1 cellular context compared by ENCODE assay signal in the genomic region with DNA sequence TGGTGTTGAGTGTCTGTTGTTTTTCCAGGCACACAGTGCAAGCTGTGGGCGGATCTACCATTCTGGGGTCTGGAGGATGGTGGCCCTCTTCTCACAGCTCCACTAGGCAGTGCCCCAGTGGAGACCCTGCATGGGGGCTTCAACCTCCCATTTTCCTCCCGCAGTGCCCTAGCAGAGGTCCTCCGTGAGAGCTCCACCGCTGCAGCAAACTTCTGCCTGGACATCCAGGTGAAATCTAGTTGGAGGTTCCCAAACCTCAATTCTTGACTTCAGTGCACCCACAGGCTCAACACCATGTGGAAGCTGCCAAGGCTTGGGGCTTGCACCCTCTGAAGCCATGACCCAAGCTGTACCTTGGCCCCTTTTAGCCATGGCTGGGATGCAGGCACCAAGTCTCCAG.
TF ChIP-seq lines count a peak whose summit lies in the region.

No MANE protein-coding gene starts in this region.

TF ChIP-seq in GM12878, 131 proteins besides CTCF, POLR2A, EP300 and RAD21 (continued from another document):
- TF ChIP-seq ZBTB33 (IDR thresholded peaks at IDR 0.05): peak; percentile 72; the same call in 1 of the 2 replicates
